8 cellular contexts compared by ENCODE assay signal in genomic region chr1:11979818-11980675, GRCh38. TPM values are rescaled to one million over a fixed set of nuclear protein-coding genes. Genes with fewer than 3 reads are reported as not detected.
DNase-seq lines count a peak whose midpoint lies in the region; ATAC-seq and TF ChIP-seq lines count a peak whose summit lies in the region.

MFN2 (plus strand) TSS chr1:11980444; CDS start chr1:11989169, 8,725 bp downstream.

- no peaks in the 10 kb centered on the region for H3K9me3 Mint-ChIP-seq in HFFc6
- no peaks in the 10 kb centered on the region for H3K9me3 Mint-ChIP-seq in activated naive CD4-positive, alpha-beta T cell treated with anti-CD3 and anti-CD28 coated beads, Interleukin-2, amount 10 ng/mL, durations not matched to agents 7 days and 5 days

- peaks cover 47% of the 10 kb centered on the region for H3K4me1 Mint-ChIP-seq in HFFc6 (ENCODE audit: low read depth)
- H3K4me1 Mint-ChIP-seq in activated naive CD4-positive, alpha-beta T cell treated with anti-CD3 and anti-CD28 coated beads, Interleukin-2, amount 10 ng/mL, durations not matched to agents 7 days and 5 days: peaks cover 38% of the 10 kb centered on the region

- ATAC-seq in gastroesophageal sphincter: peak; percentile 94

- peaks cover 2% of the 10 kb centered on the region for H3K27me3 Mint-ChIP-seq in HFFc6 (ENCODE audit: insufficient read depth)
- no peaks in the 10 kb centered on the region for H3K27me3 Mint-ChIP-seq in activated naive CD4-positive, alpha-beta T cell treated with anti-CD3 and anti-CD28 coated beads, Interleukin-2, amount 10 ng/mL, durations not matched to agents 7 days and 5 days

- H3K36me3 ChIP-seq in SK-N-MC (ENCODE audit: insufficient read depth, low read length): peaks cover 29% of the 10 kb centered on the region
- H3K36me3 ChIP-seq in gastroesophageal sphincter: peaks cover 0 to 53% of the 10 kb centered on the region in 2 donors

- peaks cover 0 to 66% (median 21%) of the 10 kb centered on the region in 3 donors for H3K4me1 ChIP-seq in gastroesophageal sphincter

- H3K36me3 Mint-ChIP-seq in HFFc6 (ENCODE audit: low read depth): peaks cover 18% of the 10 kb centered on the region
- H3K36me3 Mint-ChIP-seq in activated naive CD4-positive, alpha-beta T cell treated with anti-CD3 and anti-CD28 coated beads, Interleukin-2, amount 10 ng/mL, durations not matched to agents 7 days and 5 days: peaks cover 17% of the 10 kb centered on the region

- CTCF ChIA-PET in activated naive CD4-positive, alpha-beta T cell treated with anti-CD3 and anti-CD28 coated beads, Interleukin-2, amount 10 ng/mL, durations not matched to agents 7 days and 5 days (lab: Charles Lee): interaction anchor here (0.8 to 2.0 kb wide), 4 partner anchors 25 to 247 kb away, joined by 3 to 6 read pairs (median 4); no protein-coding TSS in a partner anchor

- H3K4me3 ChIP-seq in NB4 (ENCODE audit: low read depth, low read length) (peak within 1 kb of the TSS; percentile 99), SK-N-MC (peak within 1 kb of the TSS; percentile 83), gastroesophageal sphincter (peak within 1 kb of the TSS; percentile 65 to 92)

- H3K27ac Mint-ChIP-seq in HFFc6: peak within 1 kb of the TSS; percentile 88
- H3K27ac Mint-ChIP-seq in activated naive CD4-positive, alpha-beta T cell treated with anti-CD3 and anti-CD28 coated beads, Interleukin-2, amount 10 ng/mL, durations not matched to agents 7 days and 5 days: peak within 1 kb of the TSS; percentile 96

- H3K9ac ChIP-seq in SK-N-MC (ENCODE audit: insufficient read length): peak within 1 kb of the TSS; percentile 85

- TF ChIP-seq EP300 in gastroesophageal sphincter (IDR thresholded peaks at IDR 0.05): no peak

- no peak for TF ChIP-seq CTCF in HFFc6 (IDR thresholded peaks at IDR 0.05)
- no peak for TF ChIP-seq CTCF in NB4 (IDR thresholded peaks at IDR 0.05; ENCODE audit: low read depth, low read length)
- TF ChIP-seq CTCF in gastroesophageal sphincter (IDR thresholded peaks at IDR 0.05): no peak

- DNase-seq in GM04503 (ENCODE audit: low read depth) (peak; percentile 89), HFFc6 (peak; percentile 96), NB4 (ENCODE audit: low read depth) (peak; percentile 98), SK-N-MC (ENCODE audit: low read depth, low spot score) (peak; percentile 42), non-pigmented ciliary epithelial cell (ENCODE audit: low read depth) (peak; percentile 79), superior temporal gyrus (ENCODE audit: extremely low spot score) (peak; percentile 92)
- DNase-seq in activated naive CD4-positive, alpha-beta T cell treated with anti-CD3 and anti-CD28 coated beads, Interleukin-2, amount 10 ng/mL, durations not matched to agents 7 days and 5 days: peak; percentile 95

- TF ChIP-seq POLR2A in NB4 (IDR thresholded peaks at IDR 0.05; ENCODE audit: extremely low read depth, insufficient read length): peak; percentile 51
- peak; percentile 73 to 76 for TF ChIP-seq POLR2A in gastroesophageal sphincter (IDR thresholded peaks at IDR 0.05)

- H3K9me3 ChIP-seq in SK-N-MC (ENCODE audit: low read depth, low read length) (no peaks in the 10 kb centered on the region), gastroesophageal sphincter (no peaks in the 10 kb centered on the region)

- H3K4me3 Mint-ChIP-seq in HFFc6: peak within 1 kb of the TSS; percentile 99
- peak within 1 kb of the TSS; percentile 97 for H3K4me3 Mint-ChIP-seq in activated naive CD4-positive, alpha-beta T cell treated with anti-CD3 and anti-CD28 coated beads, Interleukin-2, amount 10 ng/mL, durations not matched to agents 7 days and 5 days

- WGBS in gastroesophageal sphincter (ENCODE audit: low coverage in 1 of 2), 2 donors: 0% methylated on average over 4 to 5 of the region's 76 CpGs

- H3K27ac ChIP-seq in SK-N-MC: peak within 1 kb of the TSS; percentile 74
- H3K27ac ChIP-seq in gastroesophageal sphincter: peak within 1 kb of the TSS; percentile 83 to 97 (median 96)

- no peaks in the 10 kb centered on the region for H3K27me3 ChIP-seq in gastroesophageal sphincter

RNA-seq across cellular contexts. Expression of gene MFN2, which starts in this region (rescaled TPM):
- total RNA-seq in HFFc6 (2021; fragmentation: NEBNext Ultra II Directional; extraction: Animal tissue kit (Norgen Biotek cat#: 25700)): 100 to 1,000 TPM in 4 of 6 experiments, 10 to 100 TPM in 2; 92.8 to 112 (median 101) TPM
- total RNA-seq in gastroesophageal sphincter: 100 to 1,000 TPM; 117 to 236 (median 186) TPM

Comparison
In these comparisons a context has a peak if more than half of its experiments do, and no peak if none do; other contexts are left out.
1. Peak in every context shown above with its lines: DNase-seq, ATAC-seq, H3K4me3 ChIP-seq and H3K27ac ChIP-seq.
2. DNase-seq: peak in every context shown above with its lines; median percentile 98 in NB4; 96 in HFFc6; 95 in activated naive CD4-positive, alpha-beta T cell treated with anti-CD3 and anti-CD28 coated beads, Interleukin-2, amount 10 ng/mL, durations not matched to agents 7 days and 5 days; 92 in superior temporal gyrus; 89 in GM04503; 79 in non-pigmented ciliary epithelial cell; 42 in SK-N-MC.